ENCODE assay signal across 8 cellular contexts in the genomic region with DNA sequence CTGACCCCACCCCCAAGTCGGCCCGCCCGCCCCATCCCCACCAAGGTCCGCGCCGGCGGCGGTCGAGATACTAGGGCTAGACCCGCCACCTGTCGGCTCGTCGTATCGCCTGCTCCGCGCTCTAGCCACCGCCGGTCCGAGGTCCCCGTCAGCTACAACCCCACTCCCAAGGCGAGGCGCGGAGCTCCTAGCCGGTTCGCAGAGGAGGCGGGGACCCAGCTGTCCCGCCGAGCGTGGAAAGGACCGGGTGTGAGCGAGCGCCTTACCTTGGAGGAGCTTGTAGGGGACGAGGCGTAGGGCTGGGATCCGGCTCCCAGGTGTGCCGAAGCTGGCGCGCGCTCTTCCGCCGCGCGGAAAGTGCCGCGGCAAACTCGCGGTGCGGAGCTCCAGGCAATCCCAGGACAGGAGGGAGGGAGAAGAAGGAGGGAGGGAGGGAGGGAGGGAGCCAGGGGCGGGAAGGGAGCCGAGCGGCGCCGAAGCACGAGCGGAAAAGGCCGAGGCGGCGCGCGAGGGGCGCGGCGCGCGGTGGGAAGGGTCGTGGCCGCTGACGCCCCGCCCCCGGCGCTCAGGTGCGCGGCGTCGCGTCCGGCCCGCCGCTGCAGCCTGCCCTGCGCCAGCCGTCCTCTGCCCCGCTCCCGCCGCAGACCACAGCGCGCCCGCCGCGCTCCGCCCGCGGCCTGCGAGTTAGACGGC. TPM values are rescaled to one million over a fixed set of nuclear protein-coding genes. Genes with fewer than 3 reads are reported as not detected.
DNase-seq lines count a peak whose midpoint lies in the region; ATAC-seq, FAIRE-seq and TF ChIP-seq lines count a peak whose summit lies in the region.

A gene with protein sequence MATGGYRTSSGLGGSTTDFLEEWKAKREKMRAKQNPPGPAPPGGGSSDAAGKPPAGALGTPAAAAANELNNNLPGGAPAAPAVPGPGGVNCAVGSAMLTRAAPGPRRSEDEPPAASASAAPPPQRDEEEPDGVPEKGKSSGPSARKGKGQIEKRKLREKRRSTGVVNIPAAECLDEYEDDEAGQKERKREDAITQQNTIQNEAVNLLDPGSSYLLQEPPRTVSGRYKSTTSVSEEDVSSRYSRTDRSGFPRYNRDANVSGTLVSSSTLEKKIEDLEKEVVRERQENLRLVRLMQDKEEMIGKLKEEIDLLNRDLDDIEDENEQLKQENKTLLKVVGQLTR (minus strand): TSS at position 359 of the 693 bp plus-strand sequence. CDS start 720 bp downstream, outside the sequence.

- no peaks in the 10 kb centered on the region for H3K27me3 ChIP-seq in thyroid gland

- peak; percentile 57 to 96 for TF ChIP-seq POLR2A in thyroid gland (IDR thresholded peaks at IDR 0.05)

- peak; percentile 58 for TF ChIP-seq CTCF in VCaP (conservative IDR thresholded peaks at IDR 0.05)
- no peak for TF ChIP-seq CTCF in endothelial cell (IDR thresholded peaks at IDR 0.05; ENCODE audit: unreplicated experiment)
- TF ChIP-seq CTCF in mesothelial cell of epicardium (IDR thresholded peaks at IDR 0.05; ENCODE audit: unreplicated experiment): no peak
- peak in 4 of 6 experiments; percentile 35 to 64 (median 48) for TF ChIP-seq CTCF in thyroid gland (IDR thresholded peaks at IDR 0.05)

- intact Hi-C loops in thyroid gland (cut with DNase I): loop anchor here (10.0 kb wide), 1 partner anchor 126 kb away; no protein-coding TSS in a partner anchor

- peak; percentile 61 for FAIRE-seq in GM18507 (lab: Jason Lieb, UNC)

- H3K27me3 Mint-ChIP-seq in endothelial cell (ENCODE audit: unreplicated experiment) (peaks cover 9% of the 10 kb centered on the region), mesothelial cell of epicardium (ENCODE audit: low read depth) (no peaks in the 10 kb centered on the region)

- peaks cover 14 to 18% of the 10 kb centered on the region in 2 donors for H3K4me1 ChIP-seq in thyroid gland

- H3K4me3 Mint-ChIP-seq in endothelial cell (ENCODE audit: unreplicated experiment) (peak within 1 kb of the TSS; percentile 98), mesothelial cell of epicardium (peak within 1 kb of the TSS; percentile 90)

- H3K27ac Mint-ChIP-seq in endothelial cell (ENCODE audit: unreplicated experiment) (peak within 1 kb of the TSS; percentile 95), mesothelial cell of epicardium (peak within 1 kb of the TSS; percentile 98)

- H3K4me1 Mint-ChIP-seq in endothelial cell (ENCODE audit: unreplicated experiment) (peaks cover 21% of the 10 kb centered on the region), mesothelial cell of epicardium (peaks cover 51% of the 10 kb centered on the region)

- no peaks in the 10 kb centered on the region for H3K9me3 ChIP-seq in thyroid gland

- H3K4me3 ChIP-seq in thyroid gland (replicated peaks in 1 of 3): peak within 1 kb of the TSS; percentile 80 to 98 (median 92)

- WGBS in thyroid gland, 2 donors: 1% methylated on average over 23 to 26 of the region's 94 CpGs

- peak; percentile 74 for DNase-seq in AG08396 (ENCODE audit: low spot score)
- DNase-seq in GM18507 (ENCODE audit: extremely low spot score, insufficient read length, low read depth): peak; percentile 51
- DNase-seq in NCI-H1694 treated with DMSO at 0.1 percent for 48 hours (lab: John Stamatoyannopoulos, UW): peak; percentile 48
- peak; percentile 79 for DNase-seq in endothelial cell (ENCODE audit: low spot score)
- DNase-seq in mesothelial cell of epicardium (ENCODE audit: low spot score in 2 of 2, unreplicated experiment in 2 of 2): peak; percentile 57 to 82
- DNase-seq in thyroid gland: peak; percentile 84 to 87

- H3K9me3 Mint-ChIP-seq in endothelial cell (ENCODE audit: unreplicated experiment) (no peaks in the 10 kb centered on the region), mesothelial cell of epicardium (peaks cover under 1% of the 10 kb centered on the region)

- ATAC-seq in HG02870 (IDR thresholded peaks at IDR 0.05; ENCODE audit: unreplicated experiment): peak; percentile 58

- H3K36me3 ChIP-seq in thyroid gland: no peaks in the 10 kb centered on the region

- peaks cover 8% of the 10 kb centered on the region for H3K36me3 Mint-ChIP-seq in endothelial cell (ENCODE audit: low read depth, unreplicated experiment)
- H3K36me3 Mint-ChIP-seq in mesothelial cell of epicardium: no peaks in the 10 kb centered on the region

- peak within 1 kb of the TSS; percentile 95 for H3K27ac ChIP-seq in VCaP
- H3K27ac ChIP-seq in thyroid gland: peak within 1 kb of the TSS; percentile 96 to 98 (median 97)

RNA-seq across cellular contexts. Expression of the gene that starts here (rescaled TPM):
- 92.3 TPM for total RNA-seq in endothelial cell (ENCODE audit: unreplicated experiment)
- 205 to 229 TPM (median 211 TPM) in 3 replicates for total RNA-seq in mesothelial cell of epicardium
- 100 to 1,000 TPM in 1 of 4 donors, 10 to 100 TPM in 3; 83.7 to 125 (median 86.4) TPM for total RNA-seq in thyroid gland

Comparison
In these comparisons a context has a peak if more than half of its experiments do, and no peak if none do; other contexts are left out.
1. Peak in every context shown above with its lines: DNase-seq, ATAC-seq, H3K4me3 ChIP-seq and H3K27ac ChIP-seq.
2. CTCF ChIP-seq: peak in VCaP (single experiment) and thyroid gland (4 of 6); none in endothelial cell (single experiment) and mesothelial cell of epicardium (single experiment).